In genomic region chr17:78255029-78255656, GRCh38 we compare ENCODE assay signal across 13 cellular contexts. TPM values are rescaled to one million over a fixed set of nuclear protein-coding genes. Genes with fewer than 3 reads are reported as not detected.
A peak's percentile ranks its signal among the peaks of the same experiment; 100 is the strongest.
DNase-seq lines count a peak whose midpoint lies in the region; ATAC-seq and TF ChIP-seq lines count a peak whose summit lies in the region.
"Had no signal": no experiment of that assay in that cellular context is flagged by ENCODE, and none has a peak within 500 bp of the region (broad histone marks: within the 10 kb centered on the region; RNA-seq: fewer than 3 reads in every experiment).

No MANE protein-coding gene starts in this region.

- no peak overlapping the region for H3K9ac ChIP-seq in mammary epithelial cell (ENCODE audit: insufficient read depth, low read length)

- H4K20me1 ChIP-seq in mammary epithelial cell (ENCODE audit: insufficient read depth, low read length), result no peaks in the 10 kb centered on the region

- dilution Hi-C loops in mammary epithelial cell (cut with HindIII; ENCODE audit: low sequenced_read_pairs), result loop anchor here (5.0 kb wide), 1 partner anchor 143 kb away; no protein-coding TSS in a partner anchor

- H3K9me3 ChIP-seq in mammary epithelial cell (replicated peaks; ENCODE audit: insufficient read depth, low read length) (no peaks in the 10 kb centered on the region), vagina (no peaks in the 10 kb centered on the region)
- H3K9me3 ChIP-seq: esophagus squamous epithelium, heart left ventricle, right atrium auricular region had no signal

- ATAC-seq in stimulated activated effector memory CD8-positive, alpha-beta T cell treated with anti-CD3 and anti-CD28 coated beads, Interleukin-12 subunit alpha, Interleukin-12 subunit beta, amount 100 ng/mL, for 72 hours, result no peak

- H3K4me3 ChIP-seq in mammary epithelial cell (replicated peaks in 1 of 3; ENCODE audit: insufficient read depth in 1 of 3, low read depth in 2 of 3, low read length in 3 of 3) (no peak overlapping the region), vagina (no peak overlapping the region)

- H3K27me3 Mint-ChIP-seq in MCF 10A (ENCODE audit: insufficient read depth, unreplicated experiment) (no peaks in the 10 kb centered on the region), immature natural killer cell (ENCODE audit: low read depth in 3 of 3) (peaks cover 3 to 9% (median 5%) of the 10 kb centered on the region in 3 donors)
- no peaks in the 10 kb centered on the region for H3K27me3 Mint-ChIP-seq in activated CD4-positive, alpha-beta memory T cell treated with anti-CD3 and anti-CD28 coated beads for 36 hours

- intact Hi-C loops in MCF 10A (cut with micrococcal nuclease), result no loop called here
- intact Hi-C loops in mammary epithelial cell (cut with micrococcal nuclease), result no loop called here
- intact Hi-C loops in activated CD4-positive, alpha-beta memory T cell treated with anti-CD3 and anti-CD28 coated beads for 36 hours (cut with micrococcal nuclease), result loop anchor here (2.0 kb wide), 1 partner anchor 126 kb away; the partner anchor contains the start of gene TMC6
- intact Hi-C loops in vagina (cut with DNase I), result loop anchor here (10.0 kb wide), 1 partner anchor 170 kb away; no protein-coding TSS in a partner anchor

- no peaks in the 10 kb centered on the region for H3K36me3 Mint-ChIP-seq in MCF 10A (ENCODE audit: insufficient read depth, unreplicated experiment)
- no peaks in the 10 kb centered on the region for H3K36me3 Mint-ChIP-seq in activated CD4-positive, alpha-beta memory T cell treated with anti-CD3 and anti-CD28 coated beads for 36 hours
- H3K36me3 Mint-ChIP-seq in immature natural killer cell, result no peaks in the 10 kb centered on the region
- no peaks in the 10 kb centered on the region for H3K36me3 Mint-ChIP-seq in stimulated activated effector memory CD8-positive, alpha-beta T cell treated with anti-CD3 and anti-CD28 coated beads, Interleukin-12 subunit alpha, Interleukin-12 subunit beta, amount 100 ng/mL, for 72 hours

- BruUV-seq in MCF 10A (replicated peaks; lab: Mats Ljungman, UMichigan) (no TSS peak), mammary epithelial cell (replicated peaks; lab: Mats Ljungman, UMichigan) (no TSS peak)

- H3K36me3 ChIP-seq in mammary epithelial cell (ENCODE audit: insufficient read depth, low read length) (no peaks in the 10 kb centered on the region), vagina (no peaks in the 10 kb centered on the region)
- H3K36me3 ChIP-seq: esophagus squamous epithelium, heart left ventricle, right atrium auricular region had no signal

- TF ChIP-seq CTCF in MCF 10A (IDR thresholded peaks at IDR 0.05; ENCODE audit: unreplicated experiment) (no peak), mammary epithelial cell (conservative IDR thresholded peaks at IDR 0.05 in 1 of 2, IDR thresholded peaks at IDR 0.05 in 1 of 2; ENCODE audit: extremely low read depth in 1 of 2, insufficient read depth in 1 of 2, low read depth in 1 of 2, low read length in 2 of 2) (no peak), vagina (IDR thresholded peaks at IDR 0.05) (no peak)

- no peak for DNase-seq in MCF 10A (ENCODE audit: unreplicated experiment)
- no peak for DNase-seq in mammary epithelial cell
- no peak for DNase-seq in activated CD4-positive, alpha-beta memory T cell treated with anti-CD3 and anti-CD28 coated beads for 36 hours
- DNase-seq in immature natural killer cell, result no peak
- DNase-seq in stimulated activated effector memory CD8-positive, alpha-beta T cell treated with anti-CD3 and anti-CD28 coated beads, Interleukin-12 subunit alpha, Interleukin-12 subunit beta, amount 100 ng/mL, for 72 hours (ENCODE audit: low spot score in 2 of 2), result no peak
- DNase-seq in NOMO-1 treated with DMSO at 0.1 percent for 48 hours (lab: John Stamatoyannopoulos, UW; ENCODE audit: unreplicated experiment), result no peak
- no peak for DNase-seq in vagina (ENCODE audit: extremely low spot score in 2 of 2)
- no peak for DNase-seq in NCI-H128 (lab: John Stamatoyannopoulos, UW; ENCODE audit: unreplicated experiment)
- DNase-seq: esophagus squamous epithelium had no signal

- peak overlapping the region; percentile 77 for H3K4me3 Mint-ChIP-seq in MCF 10A (ENCODE audit: unreplicated experiment)
- H3K4me3 Mint-ChIP-seq in activated CD4-positive, alpha-beta memory T cell treated with anti-CD3 and anti-CD28 coated beads for 36 hours, result peak overlapping the region; percentile 34
- H3K4me3 Mint-ChIP-seq in immature natural killer cell, result peak overlapping the region; percentile 60 to 82 (median 66)
- H3K4me3 Mint-ChIP-seq in stimulated activated effector memory CD8-positive, alpha-beta T cell treated with anti-CD3 and anti-CD28 coated beads, Interleukin-12 subunit alpha, Interleukin-12 subunit beta, amount 100 ng/mL, for 72 hours, result peak overlapping the region; percentile 75

- H3K4me1 ChIP-seq in mammary epithelial cell (ENCODE audit: insufficient read depth, low read length), result peaks cover 10% of the 10 kb centered on the region
- H3K4me1 ChIP-seq in vagina, result peaks cover 36% of the 10 kb centered on the region

- in situ Hi-C loops in mammary epithelial cell (cut with MboI; ENCODE audit: low sequenced_read_pairs in 2 of 2), result loop anchor here in 1 of 2 donors (25.0 kb wide), 1 partner anchor 143 kb away; no protein-coding TSS in a partner anchor

- TF ChIP-seq POLR2A in vagina (IDR thresholded peaks at IDR 0.05), result no peak

- CTCF ChIA-PET in MCF 10A (lab: Yijun Ruan, JAX) (interaction anchor here (0.6 to 1.3 kb wide), 4 partner anchors 77 to 481 kb away, joined by 3 to 5 read pairs (median 4); no protein-coding TSS in a partner anchor), mammary epithelial cell (lab: Charles Lee; ENCODE audit: low non-redundant PET) (no interaction called here)
- CTCF ChIA-PET in activated CD4-positive, alpha-beta memory T cell treated with anti-CD3 and anti-CD28 coated beads for 36 hours (lab: Charles Lee), result interaction anchor here (1.1 to 1.7 kb wide), 4 partner anchors 32 to 166 kb away, joined by 3 to 8 read pairs (median 4); no protein-coding TSS in a partner anchor

- H3K79me2 ChIP-seq in mammary epithelial cell (ENCODE audit: insufficient read depth, low read length), result no peaks in the 10 kb centered on the region

- 96% methylated on average over 14 of the region's 18 CpGs for WGBS in mammary epithelial cell (ENCODE audit: low coverage, missing lambda C conversion rate)

- POLR2A ChIA-PET in MCF 10A (lab: Yijun Ruan, JAX), result interaction anchor here (0.6 to 1.4 kb wide), 3 partner anchors 14 to 65 kb away, joined by 3 to 4 read pairs (median 3); no protein-coding TSS in a partner anchor
- POLR2A ChIA-PET in activated CD4-positive, alpha-beta memory T cell treated with anti-CD3 and anti-CD28 coated beads for 36 hours (lab: Charles Lee), result interaction anchor here (0.6 to 0.7 kb wide), 3 partner anchors 26 to 234 kb away, joined by 3 to 4 read pairs (median 3); no protein-coding TSS in a partner anchor

- H3K4me1 Mint-ChIP-seq in MCF 10A (ENCODE audit: insufficient read depth, unreplicated experiment), result peaks cover 12% of the 10 kb centered on the region
- peaks cover 48% of the 10 kb centered on the region for H3K4me1 Mint-ChIP-seq in activated CD4-positive, alpha-beta memory T cell treated with anti-CD3 and anti-CD28 coated beads for 36 hours (ENCODE audit: low read depth)
- peaks cover 20 to 23% of the 10 kb centered on the region in 2 donors for H3K4me1 Mint-ChIP-seq in immature natural killer cell
- peaks cover 52% of the 10 kb centered on the region for H3K4me1 Mint-ChIP-seq in stimulated activated effector memory CD8-positive, alpha-beta T cell treated with anti-CD3 and anti-CD28 coated beads, Interleukin-12 subunit alpha, Interleukin-12 subunit beta, amount 100 ng/mL, for 72 hours

- H3K4me2 ChIP-seq in mammary epithelial cell (ENCODE audit: insufficient read depth, low read depth, low read length), result no peak overlapping the region

- no peaks in the 10 kb centered on the region for H3K27me3 ChIP-seq in mammary epithelial cell (ENCODE audit: insufficient read depth, low read length)
- no peaks in the 10 kb centered on the region for H3K27me3 ChIP-seq in vagina
- H3K27me3 ChIP-seq: heart left ventricle, right atrium auricular region had no signal

- H3K27ac ChIP-seq in mammary epithelial cell (ENCODE audit: insufficient read depth, low read depth, low read length) (no peak overlapping the region), vagina (no peak overlapping the region)

- H3K27ac Mint-ChIP-seq in MCF 10A (ENCODE audit: low read depth, unreplicated experiment), result no peak overlapping the region
- H3K27ac Mint-ChIP-seq in activated CD4-positive, alpha-beta memory T cell treated with anti-CD3 and anti-CD28 coated beads for 36 hours, result no peak overlapping the region
- H3K27ac Mint-ChIP-seq in immature natural killer cell, result peak overlapping the region in 1 of 6 donors; percentile 74
- H3K27ac Mint-ChIP-seq in stimulated activated effector memory CD8-positive, alpha-beta T cell treated with anti-CD3 and anti-CD28 coated beads, Interleukin-12 subunit alpha, Interleukin-12 subunit beta, amount 100 ng/mL, for 72 hours, result peak overlapping the region; percentile 81

- H3K9me3 Mint-ChIP-seq in MCF 10A (ENCODE audit: unreplicated experiment) (peaks cover 7% of the 10 kb centered on the region), immature natural killer cell (no peaks in the 10 kb centered on the region)
- peaks cover 2% of the 10 kb centered on the region for H3K9me3 Mint-ChIP-seq in activated CD4-positive, alpha-beta memory T cell treated with anti-CD3 and anti-CD28 coated beads for 36 hours
- no peaks in the 10 kb centered on the region for H3K9me3 Mint-ChIP-seq in stimulated activated effector memory CD8-positive, alpha-beta T cell treated with anti-CD3 and anti-CD28 coated beads, Interleukin-12 subunit alpha, Interleukin-12 subunit beta, amount 100 ng/mL, for 72 hours

- H2AFZ ChIP-seq in mammary epithelial cell (ENCODE audit: low read depth, low read length), result no peak overlapping the region

RNA-seq across cellular contexts. Expression of gene TMEM235, which starts 23.7 kb away (rescaled TPM):
- total RNA-seq in MCF 10A (2022) (not detected in 2 replicates), mammary epithelial cell (not detected), vagina (not detected)
- polyA plus RNA-seq in mammary epithelial cell (not detected), immature natural killer cell (not detected)
- polyA minus RNA-seq in mammary epithelial cell, result not detected
- total RNA-seq in activated CD4-positive, alpha-beta memory T cell treated with anti-CD3 and anti-CD28 coated beads for 36 hours, result not detected
- total RNA-seq: heart left ventricle, HT-29, myocyte, right atrium auricular region had no signal
- polyA plus RNA-seq: heart left ventricle had no signal

RNA-seq across cellular contexts. Expression of gene BIRC5, which starts 41.1 kb away (rescaled TPM):
- 24.6 and 45.6 TPM in 2 replicates for total RNA-seq in MCF 10A (2022)
- 10 to 100 TPM in 1 of 2 donors, under 1 TPM in 1; 0.83 to 44.8 TPM for total RNA-seq in mammary epithelial cell
- polyA plus RNA-seq in mammary epithelial cell, result 52.0 TPM
- 33.8 TPM for polyA minus RNA-seq in mammary epithelial cell
- total RNA-seq in activated CD4-positive, alpha-beta memory T cell treated with anti-CD3 and anti-CD28 coated beads for 36 hours, result 10 to 100 TPM; 87.4 to 95.4 TPM
- 1 to 10 TPM; 3.6 to 5.5 (median 4.5) TPM for polyA plus RNA-seq in immature natural killer cell
- 3.4 TPM for total RNA-seq in vagina

Comparison
In these comparisons a context has a peak if more than half of its experiments do, and no peak if none do; other contexts are left out.
1. intact Hi-C loops: an anchor here in activated CD4-positive, alpha-beta memory T cell treated with anti-CD3 and anti-CD28 coated beads for 36 hours (2.0 kb wide) and vagina (10.0 kb wide); none called in MCF 10A and mammary epithelial cell.